In genomic region chr5:179729727-179730126, GRCh38 we compare ENCODE assay signal across 21 cellular contexts. TPM values are rescaled to one million over a fixed set of nuclear protein-coding genes. Genes with fewer than 3 reads are reported as not detected.
A peak's percentile ranks its signal among the peaks of the same experiment; 100 is the strongest.
DNase-seq lines count a peak whose midpoint lies in the region; ATAC-seq and TF ChIP-seq lines count a peak whose summit lies in the region.
"Had no signal": no experiment of that assay in that cellular context is flagged by ENCODE, and none has a peak within 500 bp of the region (broad histone marks: within the 10 kb centered on the region; RNA-seq: fewer than 3 reads in every experiment).

No MANE protein-coding gene starts in this region.

- no peak overlapping the region for H3K4me2 ChIP-seq in GM23338

- peaks cover 42% of the 10 kb centered on the region for H3F3A ChIP-seq in GM23338 (replicated peaks; ENCODE audit: low read depth)

- ATAC-seq in CD4-positive, alpha-beta T cell (ENCODE audit: poor library complexity) = no peak
- ATAC-seq in GM23338 (no peak), GM18517 (IDR thresholded peaks at IDR 0.05; ENCODE audit: unreplicated experiment) (no peak), GM21360 (IDR thresholded peaks at IDR 0.05; ENCODE audit: unreplicated experiment) (no peak)
- no peak for ATAC-seq in natural killer cell treated with Interleukin-12 subunit alpha and Interleukin-12 subunit beta and Interleukin-15 and Interleukin-18, amount 100 ng/mL, for 72 hours

- peak overlapping the region; percentile 84 for H3K27ac Mint-ChIP-seq in CD4-positive, alpha-beta T cell
- no peak overlapping the region for H3K27ac Mint-ChIP-seq in GM23338
- H3K27ac Mint-ChIP-seq in activated CD4-positive, alpha-beta memory T cell treated with anti-CD3 and anti-CD28 coated beads, Interleukin-2, amount 10 ng/mL, durations not matched to agents 7 days and 5 days = peak overlapping the region; percentile 26
- peak overlapping the region; percentile 97 to 98 for H3K27ac Mint-ChIP-seq in natural killer cell treated with Interleukin-12 subunit alpha and Interleukin-12 subunit beta and Interleukin-15 and Interleukin-18, amount 100 ng/mL, for 72 hours
- H3K27ac Mint-ChIP-seq: activated naive CD8-positive, alpha-beta T cell treated with anti-CD3 and anti-CD28 coated beads, Interleukin-2, amount 10 ng/mL, durations not matched to agents 7 days and 5 days had no signal

- no peaks in the 10 kb centered on the region for H3K27me3 ChIP-seq in CD4-positive, alpha-beta T cell (ENCODE audit: control insufficient read depth, insufficient read depth, low read length)
- no peaks in the 10 kb centered on the region for H3K27me3 ChIP-seq in GM23338 (ENCODE audit: insufficient read depth)
- H3K27me3 ChIP-seq: spleen, upper lobe of left lung had no signal

- no peaks in the 10 kb centered on the region for H3K9me2 ChIP-seq in GM23338 (ENCODE audit: insufficient read depth)

- peaks cover 30% of the 10 kb centered on the region for H3K4me1 Mint-ChIP-seq in CD4-positive, alpha-beta T cell (ENCODE audit: low read depth)
- peaks cover 16% of the 10 kb centered on the region for H3K4me1 Mint-ChIP-seq in GM23338
- peaks cover 24% of the 10 kb centered on the region for H3K4me1 Mint-ChIP-seq in activated CD4-positive, alpha-beta memory T cell treated with anti-CD3 and anti-CD28 coated beads, Interleukin-2, amount 10 ng/mL, durations not matched to agents 7 days and 5 days
- peaks cover 23 to 46% of the 10 kb centered on the region in 2 donors for H3K4me1 Mint-ChIP-seq in natural killer cell treated with Interleukin-12 subunit alpha and Interleukin-12 subunit beta and Interleukin-15 and Interleukin-18, amount 100 ng/mL, for 72 hours (ENCODE audit: low read depth in 2 of 2)

- peaks cover 66% of the 10 kb centered on the region for H3K36me3 Mint-ChIP-seq in CD4-positive, alpha-beta T cell (ENCODE audit: low read depth)
- peaks cover 63% of the 10 kb centered on the region for H3K36me3 Mint-ChIP-seq in GM23338 (ENCODE audit: low read depth)
- peaks cover 64% of the 10 kb centered on the region for H3K36me3 Mint-ChIP-seq in activated CD4-positive, alpha-beta memory T cell treated with anti-CD3 and anti-CD28 coated beads, Interleukin-2, amount 10 ng/mL, durations not matched to agents 7 days and 5 days (ENCODE audit: low read depth)
- peaks cover 38% of the 10 kb centered on the region for H3K36me3 Mint-ChIP-seq in natural killer cell treated with Interleukin-12 subunit alpha and Interleukin-12 subunit beta and Interleukin-15 and Interleukin-18, amount 100 ng/mL, for 72 hours

- peaks cover 14% of the 10 kb centered on the region for H3K79me2 ChIP-seq in GM23338 (replicated peaks; ENCODE audit: insufficient read depth)

- H2AFZ ChIP-seq in GM23338 = no peak overlapping the region

- no peaks in the 10 kb centered on the region for H3K27me3 Mint-ChIP-seq in CD4-positive, alpha-beta T cell
- peaks cover 13% of the 10 kb centered on the region for H3K27me3 Mint-ChIP-seq in GM23338 (ENCODE audit: insufficient read depth, low read depth, poor library complexity)
- no peaks in the 10 kb centered on the region for H3K27me3 Mint-ChIP-seq in activated CD4-positive, alpha-beta memory T cell treated with anti-CD3 and anti-CD28 coated beads, Interleukin-2, amount 10 ng/mL, durations not matched to agents 7 days and 5 days
- no peaks in the 10 kb centered on the region for H3K27me3 Mint-ChIP-seq in natural killer cell treated with Interleukin-12 subunit alpha and Interleukin-12 subunit beta and Interleukin-15 and Interleukin-18, amount 100 ng/mL, for 72 hours
- H3K27me3 Mint-ChIP-seq: activated CD4-positive, alpha-beta T cell treated with anti-CD3 and anti-CD28 coated beads, Interleukin-2, amount 10 ng/mL, durations not matched to agents 24 days and 14 days; activated naive CD8-positive, alpha-beta T cell treated with anti-CD3 and anti-CD28 coated beads, Interleukin-2, amount 10 ng/mL, durations not matched to agents 7 days and 5 days had no signal

- H3K4me3 ChIP-seq in GM23338 = no peak overlapping the region
- H3K4me3 ChIP-seq: HAP-1, left ventricle myocardium inferior, spleen, upper lobe of left lung had no signal

- POLR2A ChIA-PET in CD4-positive, alpha-beta T cell (lab: Charles Lee) = interaction anchor here (0.7 to 1.3 kb wide), 3 partner anchors 9 to 106 kb away, joined by 3 to 4 read pairs (median 3); partner anchors contain the start of gene HNRNPH1
- POLR2A ChIA-PET in activated CD4-positive, alpha-beta memory T cell treated with anti-CD3 and anti-CD28 coated beads, Interleukin-2, amount 10 ng/mL, durations not matched to agents 7 days and 5 days (lab: Charles Lee) = interaction anchor here (1.1 to 2.2 kb wide), 3 partner anchors 30 to 33 kb away, joined by 3 to 8 read pairs (median 7); no protein-coding TSS in a partner anchor

- H4K20me1 ChIP-seq in GM23338 (replicated peaks; ENCODE audit: insufficient read depth) = peaks cover 16% of the 10 kb centered on the region

- H3K9me3 Mint-ChIP-seq in CD4-positive, alpha-beta T cell = no peaks in the 10 kb centered on the region
- H3K9me3 Mint-ChIP-seq in GM23338 = no peaks in the 10 kb centered on the region
- H3K9me3 Mint-ChIP-seq in activated CD4-positive, alpha-beta memory T cell treated with anti-CD3 and anti-CD28 coated beads, Interleukin-2, amount 10 ng/mL, durations not matched to agents 7 days and 5 days = no peaks in the 10 kb centered on the region
- H3K9me3 Mint-ChIP-seq in natural killer cell treated with Interleukin-12 subunit alpha and Interleukin-12 subunit beta and Interleukin-15 and Interleukin-18, amount 100 ng/mL, for 72 hours = no peaks in the 10 kb centered on the region
- H3K9me3 Mint-ChIP-seq: activated CD4-positive, alpha-beta T cell treated with anti-CD3 and anti-CD28 coated beads, Interleukin-2, amount 10 ng/mL, durations not matched to agents 24 days and 14 days; activated naive CD8-positive, alpha-beta T cell treated with anti-CD3 and anti-CD28 coated beads, Interleukin-2, amount 10 ng/mL, durations not matched to agents 7 days and 5 days had no signal

- DNase-seq in CD4-positive, alpha-beta T cell = no peak
- no peak for DNase-seq in GM23338 (ENCODE audit: low spot score)
- no peak for DNase-seq in activated CD4-positive, alpha-beta memory T cell treated with anti-CD3 and anti-CD28 coated beads, Interleukin-2, amount 10 ng/mL, durations not matched to agents 7 days and 5 days
- DNase-seq in natural killer cell treated with Interleukin-12 subunit alpha and Interleukin-12 subunit beta and Interleukin-15 and Interleukin-18, amount 100 ng/mL, for 72 hours (ENCODE audit: low spot score) = no peak
- no peak for DNase-seq in T-helper 1 cell
- DNase-seq: activated CD4-positive, alpha-beta T cell treated with anti-CD3 and anti-CD28 coated beads, Interleukin-2, amount 10 ng/mL, durations not matched to agents 24 days and 14 days; activated naive CD8-positive, alpha-beta T cell treated with anti-CD3 and anti-CD28 coated beads, Interleukin-2, amount 10 ng/mL, durations not matched to agents 7 days and 5 days; AML-193; cortex of kidney; DMS79 treated with DMSO at 0.1 percent for 48 hours; left ventricle myocardium inferior; NCI-H1436; NCI-H69; nucleus accumbens; spleen; stimulated activated CD4-positive, alpha-beta T cell treated with anti-CD3 and anti-CD28 coated beads, Interleukin-4, amount 100 ng/mL, for 24 hours; upper lobe of left lung had no signal

- peaks cover 47% of the 10 kb centered on the region for H3K36me3 ChIP-seq in GM23338 (ENCODE audit: insufficient read depth)

- no peak overlapping the region for H3K27ac ChIP-seq in CD4-positive, alpha-beta T cell (ENCODE audit: low read depth, low read length)
- H3K27ac ChIP-seq in GM23338 (ENCODE audit: low read depth) = peak overlapping the region; percentile 15; the same call in 1 of the 2 replicates
- H3K27ac ChIP-seq: left ventricle myocardium inferior had no signal

- intact Hi-C loops in CD4-positive, alpha-beta T cell (cut with DNase I, micrococcal nuclease) = loop anchor here (5.0 kb wide), 3 partner anchors 52 to 178 kb away; partner anchors contain the start of genes HNRNPH1 (in 1 of the 2) and TBC1D9B (in 1 of the 2)

- TF ChIP-seq CTCF in CD4-positive, alpha-beta T cell (IDR thresholded peaks at IDR 0.05) = no peak
- TF ChIP-seq CTCF in GM23338 (conservative IDR thresholded peaks at IDR 0.05; ENCODE audit: low read depth in 2 of 2) = no peak

- CTCF ChIA-PET in CD4-positive, alpha-beta T cell (lab: Charles Lee) = no interaction called here
- CTCF ChIA-PET in activated CD4-positive, alpha-beta memory T cell treated with anti-CD3 and anti-CD28 coated beads, Interleukin-2, amount 10 ng/mL, durations not matched to agents 7 days and 5 days (lab: Charles Lee) = interaction anchor here (1.0 to 1.6 kb wide), 2 partner anchors 27 to 34 kb away, joined by 3 to 5 read pairs; no protein-coding TSS in a partner anchor

- H3K9me3 ChIP-seq in CD4-positive, alpha-beta T cell (ENCODE audit: control insufficient read depth, low read length) = no peaks in the 10 kb centered on the region
- H3K9me3 ChIP-seq: HAP-1, left ventricle myocardium inferior, spleen, upper lobe of left lung had no signal

- H3K4me3 Mint-ChIP-seq in CD4-positive, alpha-beta T cell = no peak overlapping the region
- H3K4me3 Mint-ChIP-seq in GM23338 = no peak overlapping the region
- H3K4me3 Mint-ChIP-seq in activated CD4-positive, alpha-beta memory T cell treated with anti-CD3 and anti-CD28 coated beads, Interleukin-2, amount 10 ng/mL, durations not matched to agents 7 days and 5 days = no peak overlapping the region
- H3K4me3 Mint-ChIP-seq in natural killer cell treated with Interleukin-12 subunit alpha and Interleukin-12 subunit beta and Interleukin-15 and Interleukin-18, amount 100 ng/mL, for 72 hours = no peak overlapping the region
- H3K4me3 Mint-ChIP-seq: activated CD4-positive, alpha-beta T cell treated with anti-CD3 and anti-CD28 coated beads, Interleukin-2, amount 10 ng/mL, durations not matched to agents 24 days and 14 days; activated naive CD8-positive, alpha-beta T cell treated with anti-CD3 and anti-CD28 coated beads, Interleukin-2, amount 10 ng/mL, durations not matched to agents 7 days and 5 days had no signal

- H3K4me1 ChIP-seq in GM23338 (ENCODE audit: insufficient read depth) = peaks cover 10% of the 10 kb centered on the region; the same call in 1 of the 2 replicates

RNA-seq across cellular contexts. Expression of gene MAML1, which starts 2.9 kb away (rescaled TPM):
- total RNA-seq in CD4-positive, alpha-beta T cell = 10 to 100 TPM; 21.8 to 22.2 TPM
- total RNA-seq in GM23338 (2014; rRNA removed; shearing (Covaris generic)) = 43.8 and 43.9 TPM in 2 replicates
- polyA plus RNA-seq in GM23338 (2016; fragmentation: Nextera tagmentation; extraction: Ambion mirVana) = 9.6 and 9.8 TPM in 2 replicates
- total RNA-seq in activated CD4-positive, alpha-beta memory T cell treated with anti-CD3 and anti-CD28 coated beads, Interleukin-2, amount 10 ng/mL, durations not matched to agents 7 days and 5 days = 10 to 100 TPM; 33.3 to 35.2 TPM
- 10 to 100 TPM; 31.4 to 41.1 TPM for total RNA-seq in natural killer cell treated with Interleukin-12 subunit alpha and Interleukin-12 subunit beta and Interleukin-15 and Interleukin-18, amount 100 ng/mL, for 72 hours

RNA-seq across cellular contexts. Expression of gene CANX, which starts 31.0 kb away (rescaled TPM):
- total RNA-seq in CD4-positive, alpha-beta T cell = 100 to 1,000 TPM; 150 to 152 TPM
- total RNA-seq in GM23338 (2014; rRNA removed; shearing (Covaris generic)) = 440 and 530 TPM in 2 replicates
- 163 and 177 TPM in 2 replicates for polyA plus RNA-seq in GM23338 (2016; fragmentation: Nextera tagmentation; extraction: Ambion mirVana)
- total RNA-seq in activated CD4-positive, alpha-beta memory T cell treated with anti-CD3 and anti-CD28 coated beads, Interleukin-2, amount 10 ng/mL, durations not matched to agents 7 days and 5 days = 100 to 1,000 TPM; 418 to 428 TPM
- total RNA-seq in natural killer cell treated with Interleukin-12 subunit alpha and Interleukin-12 subunit beta and Interleukin-15 and Interleukin-18, amount 100 ng/mL, for 72 hours = 100 to 1,000 TPM; 633 to 749 TPM

RNA-seq across cellular contexts. Expression of gene CBY3, which starts 48.9 kb away (rescaled TPM):
- under 1 TPM; 0.36 to 0.64 TPM for total RNA-seq in CD4-positive, alpha-beta T cell
- 0.52 and 2.3 TPM in 2 replicates for total RNA-seq in GM23338 (2014; rRNA removed; shearing (Covaris generic))
- polyA plus RNA-seq in GM23338 (2016; fragmentation: Nextera tagmentation; extraction: Ambion mirVana) = 0.37 and 0.38 TPM in 2 replicates
- total RNA-seq in activated CD4-positive, alpha-beta memory T cell treated with anti-CD3 and anti-CD28 coated beads, Interleukin-2, amount 10 ng/mL, durations not matched to agents 7 days and 5 days = under 1 TPM in 1 of 2 experiments, not detected in 1; 0.68 TPM
- 1 to 10 TPM in 1 of 2 donors, not detected in 1; 1.6 TPM for total RNA-seq in natural killer cell treated with Interleukin-12 subunit alpha and Interleukin-12 subunit beta and Interleukin-15 and Interleukin-18, amount 100 ng/mL, for 72 hours
- total RNA-seq: left ventricle myocardium inferior, renal cortical epithelial cell had no signal
